In the genomic region with DNA sequence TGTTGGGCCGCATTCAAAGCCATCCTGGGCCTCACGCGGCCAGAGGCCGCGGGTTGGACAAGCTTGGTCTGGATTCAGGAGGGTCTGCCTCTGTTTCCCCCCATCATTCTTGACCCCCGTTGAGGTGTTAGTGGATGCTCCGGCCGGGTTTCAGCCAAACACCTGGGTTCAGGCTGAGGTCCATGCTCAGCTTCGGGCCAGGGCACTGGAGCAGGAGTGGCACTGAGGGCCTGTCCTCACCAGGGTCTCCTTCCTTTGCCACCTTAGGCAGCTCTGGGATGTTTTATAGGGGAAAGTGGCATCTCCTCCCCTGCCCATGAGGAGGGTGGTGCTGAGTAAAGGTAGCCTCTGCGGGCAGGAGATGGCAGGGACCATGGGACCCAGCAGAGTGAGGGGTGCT, we compare ENCODE assay signal across 3 cellular contexts.
TF ChIP-seq lines count a peak whose summit lies in the region.

No MANE protein-coding gene starts in this region.

TF ChIP-seq in GM23338, 12 proteins besides CTCF, POLR2A, EP300 and RAD21 (continued from another document and continues in another):
- no peak for TF ChIP-seq NANOG (IDR thresholded peaks at IDR 0.05; ENCODE audit: borderline replicate concordance)
- TF ChIP-seq, protein P1, sequence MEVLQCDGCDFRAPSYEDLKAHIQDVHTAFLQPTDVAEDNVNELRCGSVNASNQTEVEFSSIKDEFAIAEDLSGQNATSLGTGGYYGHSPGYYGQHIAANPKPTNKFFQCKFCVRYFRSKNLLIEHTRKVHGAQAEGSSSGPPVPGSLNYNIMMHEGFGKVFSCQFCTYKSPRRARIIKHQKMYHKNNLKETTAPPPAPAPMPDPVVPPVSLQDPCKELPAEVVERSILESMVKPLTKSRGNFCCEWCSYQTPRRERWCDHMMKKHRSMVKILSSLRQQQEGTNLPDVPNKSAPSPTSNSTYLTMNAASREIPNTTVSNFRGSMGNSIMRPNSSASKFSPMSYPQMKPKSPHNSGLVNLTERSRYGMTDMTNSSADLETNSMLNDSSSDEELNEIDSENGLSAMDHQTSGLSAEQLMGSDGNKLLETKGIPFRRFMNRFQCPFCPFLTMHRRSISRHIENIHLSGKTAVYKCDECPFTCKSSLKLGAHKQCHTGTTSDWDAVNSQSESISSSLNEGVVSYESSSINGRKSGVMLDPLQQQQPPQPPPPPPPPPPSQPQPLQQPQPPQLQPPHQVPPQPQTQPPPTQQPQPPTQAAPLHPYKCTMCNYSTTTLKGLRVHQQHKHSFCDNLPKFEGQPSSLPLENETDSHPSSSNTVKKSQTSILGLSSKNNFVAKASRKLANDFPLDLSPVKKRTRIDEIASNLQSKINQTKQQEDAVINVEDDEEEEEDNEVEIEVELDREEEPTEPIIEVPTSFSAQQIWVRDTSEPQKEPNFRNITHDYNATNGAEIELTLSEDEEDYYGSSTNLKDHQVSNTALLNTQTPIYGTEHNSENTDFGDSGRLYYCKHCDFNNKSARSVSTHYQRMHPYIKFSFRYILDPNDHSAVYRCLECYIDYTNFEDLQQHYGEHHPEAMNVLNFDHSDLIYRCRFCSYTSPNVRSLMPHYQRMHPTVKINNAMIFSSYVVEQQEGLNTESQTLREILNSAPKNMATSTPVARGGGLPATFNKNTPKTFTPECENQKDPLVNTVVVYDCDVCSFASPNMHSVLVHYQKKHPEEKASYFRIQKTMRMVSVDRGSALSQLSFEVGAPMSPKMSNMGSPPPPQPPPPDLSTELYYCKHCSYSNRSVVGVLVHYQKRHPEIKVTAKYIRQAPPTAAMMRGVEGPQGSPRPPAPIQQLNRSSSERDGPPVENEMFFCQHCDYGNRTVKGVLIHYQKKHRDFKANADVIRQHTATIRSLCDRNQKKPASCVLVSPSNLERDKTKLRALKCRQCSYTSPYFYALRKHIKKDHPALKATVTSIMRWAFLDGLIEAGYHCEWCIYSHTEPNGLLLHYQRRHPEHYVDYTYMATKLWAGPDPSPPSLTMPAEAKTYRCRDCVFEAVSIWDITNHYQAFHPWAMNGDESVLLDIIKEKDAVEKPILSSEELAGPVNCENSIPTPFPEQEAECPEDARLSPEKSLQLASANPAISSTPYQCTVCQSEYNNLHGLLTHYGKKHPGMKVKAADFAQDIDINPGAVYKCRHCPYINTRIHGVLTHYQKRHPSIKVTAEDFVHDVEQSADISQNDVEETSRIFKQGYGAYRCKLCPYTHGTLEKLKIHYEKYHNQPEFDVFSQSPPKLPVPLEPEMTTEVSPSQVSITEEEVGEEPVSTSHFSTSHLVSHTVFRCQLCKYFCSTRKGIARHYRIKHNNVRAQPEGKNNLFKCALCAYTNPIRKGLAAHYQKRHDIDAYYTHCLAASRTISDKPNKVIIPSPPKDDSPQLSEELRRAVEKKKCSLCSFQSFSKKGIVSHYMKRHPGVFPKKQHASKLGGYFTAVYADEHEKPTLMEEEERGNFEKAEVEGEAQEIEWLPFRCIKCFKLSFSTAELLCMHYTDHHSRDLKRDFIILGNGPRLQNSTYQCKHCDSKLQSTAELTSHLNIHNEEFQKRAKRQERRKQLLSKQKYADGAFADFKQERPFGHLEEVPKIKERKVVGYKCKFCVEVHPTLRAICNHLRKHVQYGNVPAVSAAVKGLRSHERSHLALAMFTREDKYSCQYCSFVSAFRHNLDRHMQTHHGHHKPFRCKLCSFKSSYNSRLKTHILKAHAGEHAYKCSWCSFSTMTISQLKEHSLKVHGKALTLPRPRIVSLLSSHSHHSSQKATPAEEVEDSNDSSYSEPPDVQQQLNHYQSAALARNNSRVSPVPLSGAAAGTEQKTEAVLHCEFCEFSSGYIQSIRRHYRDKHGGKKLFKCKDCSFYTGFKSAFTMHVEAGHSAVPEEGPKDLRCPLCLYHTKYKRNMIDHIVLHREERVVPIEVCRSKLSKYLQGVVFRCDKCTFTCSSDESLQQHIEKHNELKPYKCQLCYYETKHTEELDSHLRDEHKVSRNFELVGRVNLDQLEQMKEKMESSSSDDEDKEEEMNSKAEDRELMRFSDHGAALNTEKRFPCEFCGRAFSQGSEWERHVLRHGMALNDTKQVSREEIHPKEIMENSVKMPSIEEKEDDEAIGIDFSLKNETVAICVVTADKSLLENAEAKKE (CRISPR knock-in tag; IDR thresholded peaks at IDR 0.05), result no peak

TF ChIP-seq in K562, 482 proteins besides CTCF, POLR2A, EP300 and RAD21 (continued from another document):
- TF ChIP-seq, protein P2, sequence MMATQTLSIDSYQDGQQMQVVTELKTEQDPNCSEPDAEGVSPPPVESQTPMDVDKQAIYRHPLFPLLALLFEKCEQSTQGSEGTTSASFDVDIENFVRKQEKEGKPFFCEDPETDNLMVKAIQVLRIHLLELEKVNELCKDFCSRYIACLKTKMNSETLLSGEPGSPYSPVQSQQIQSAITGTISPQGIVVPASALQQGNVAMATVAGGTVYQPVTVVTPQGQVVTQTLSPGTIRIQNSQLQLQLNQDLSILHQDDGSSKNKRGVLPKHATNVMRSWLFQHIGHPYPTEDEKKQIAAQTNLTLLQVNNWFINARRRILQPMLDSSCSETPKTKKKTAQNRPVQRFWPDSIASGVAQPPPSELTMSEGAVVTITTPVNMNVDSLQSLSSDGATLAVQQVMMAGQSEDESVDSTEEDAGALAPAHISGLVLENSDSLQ (IDR thresholded peaks at IDR 0.05), result no peak
- TF ChIP-seq CREM (IDR thresholded peaks at IDR 0.05; ENCODE audit: low read depth) (no peak), TBP (optimal IDR thresholded peaks at IDR 0.05; ENCODE audit: low read depth, low read length) (no peak), SP1 (CRISPR knock-in tag; IDR thresholded peaks at IDR 0.05) (no peak), MYNN (IDR thresholded peaks at IDR 0.05) (no peak), MYNN (CRISPR knock-in tag; IDR thresholded peaks at IDR 0.05) (no peak), PHTF2 (CRISPR knock-in tag; IDR thresholded peaks at IDR 0.05) (no peak), TCFL5 (CRISPR knock-in tag; conservative IDR thresholded peaks at IDR 0.05) (no peak)
- TF ChIP-seq, protein P3, sequence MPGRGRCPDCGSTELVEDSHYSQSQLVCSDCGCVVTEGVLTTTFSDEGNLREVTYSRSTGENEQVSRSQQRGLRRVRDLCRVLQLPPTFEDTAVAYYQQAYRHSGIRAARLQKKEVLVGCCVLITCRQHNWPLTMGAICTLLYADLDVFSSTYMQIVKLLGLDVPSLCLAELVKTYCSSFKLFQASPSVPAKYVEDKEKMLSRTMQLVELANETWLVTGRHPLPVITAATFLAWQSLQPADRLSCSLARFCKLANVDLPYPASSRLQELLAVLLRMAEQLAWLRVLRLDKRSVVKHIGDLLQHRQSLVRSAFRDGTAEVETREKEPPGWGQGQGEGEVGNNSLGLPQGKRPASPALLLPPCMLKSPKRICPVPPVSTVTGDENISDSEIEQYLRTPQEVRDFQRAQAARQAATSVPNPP (IDR thresholded peaks at IDR 0.05; ENCODE audit: borderline replicate concordance, insufficient read depth, insufficient read length), result no peak
TF ChIP-seq in K562: peak in this region for 0.

TF ChIP-seq in neural cell, 6 proteins besides CTCF, POLR2A, EP300 and RAD21 (continued from another document):
- TF ChIP-seq, protein P4, sequence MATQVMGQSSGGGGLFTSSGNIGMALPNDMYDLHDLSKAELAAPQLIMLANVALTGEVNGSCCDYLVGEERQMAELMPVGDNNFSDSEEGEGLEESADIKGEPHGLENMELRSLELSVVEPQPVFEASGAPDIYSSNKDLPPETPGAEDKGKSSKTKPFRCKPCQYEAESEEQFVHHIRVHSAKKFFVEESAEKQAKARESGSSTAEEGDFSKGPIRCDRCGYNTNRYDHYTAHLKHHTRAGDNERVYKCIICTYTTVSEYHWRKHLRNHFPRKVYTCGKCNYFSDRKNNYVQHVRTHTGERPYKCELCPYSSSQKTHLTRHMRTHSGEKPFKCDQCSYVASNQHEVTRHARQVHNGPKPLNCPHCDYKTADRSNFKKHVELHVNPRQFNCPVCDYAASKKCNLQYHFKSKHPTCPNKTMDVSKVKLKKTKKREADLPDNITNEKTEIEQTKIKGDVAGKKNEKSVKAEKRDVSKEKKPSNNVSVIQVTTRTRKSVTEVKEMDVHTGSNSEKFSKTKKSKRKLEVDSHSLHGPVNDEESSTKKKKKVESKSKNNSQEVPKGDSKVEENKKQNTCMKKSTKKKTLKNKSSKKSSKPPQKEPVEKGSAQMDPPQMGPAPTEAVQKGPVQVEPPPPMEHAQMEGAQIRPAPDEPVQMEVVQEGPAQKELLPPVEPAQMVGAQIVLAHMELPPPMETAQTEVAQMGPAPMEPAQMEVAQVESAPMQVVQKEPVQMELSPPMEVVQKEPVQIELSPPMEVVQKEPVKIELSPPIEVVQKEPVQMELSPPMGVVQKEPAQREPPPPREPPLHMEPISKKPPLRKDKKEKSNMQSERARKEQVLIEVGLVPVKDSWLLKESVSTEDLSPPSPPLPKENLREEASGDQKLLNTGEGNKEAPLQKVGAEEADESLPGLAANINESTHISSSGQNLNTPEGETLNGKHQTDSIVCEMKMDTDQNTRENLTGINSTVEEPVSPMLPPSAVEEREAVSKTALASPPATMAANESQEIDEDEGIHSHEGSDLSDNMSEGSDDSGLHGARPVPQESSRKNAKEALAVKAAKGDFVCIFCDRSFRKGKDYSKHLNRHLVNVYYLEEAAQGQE (IDR thresholded peaks at IDR 0.05; ENCODE audit: borderline replicate concordance), result no peak
- TF ChIP-seq POLR2AphosphoS5 (IDR thresholded peaks at IDR 0.05), result no peak
- no peak for TF ChIP-seq SMC3 (conservative IDR thresholded peaks at IDR 0.05; ENCODE audit: poor library complexity)
- TF ChIP-seq EZH2 (IDR thresholded peaks at IDR 0.05; ENCODE audit: borderline replicate concordance, insufficient read depth, low read length, poor library complexity, severe bottlenecking), result no peak
- no peak for TF ChIP-seq TAF1 (IDR thresholded peaks at IDR 0.05; ENCODE audit: low read depth)
